1 cellular context compared by ENCODE assay signal in genomic region chr6:37822851-37823682, GRCh38.
TF ChIP-seq lines count a peak whose summit lies in the region.

No MANE protein-coding gene starts in this region.

TF ChIP-seq in HepG2, 621 proteins besides CTCF, POLR2A, EP300 and RAD21 (continued from another document):
- TF ChIP-seq, protein P1, sequence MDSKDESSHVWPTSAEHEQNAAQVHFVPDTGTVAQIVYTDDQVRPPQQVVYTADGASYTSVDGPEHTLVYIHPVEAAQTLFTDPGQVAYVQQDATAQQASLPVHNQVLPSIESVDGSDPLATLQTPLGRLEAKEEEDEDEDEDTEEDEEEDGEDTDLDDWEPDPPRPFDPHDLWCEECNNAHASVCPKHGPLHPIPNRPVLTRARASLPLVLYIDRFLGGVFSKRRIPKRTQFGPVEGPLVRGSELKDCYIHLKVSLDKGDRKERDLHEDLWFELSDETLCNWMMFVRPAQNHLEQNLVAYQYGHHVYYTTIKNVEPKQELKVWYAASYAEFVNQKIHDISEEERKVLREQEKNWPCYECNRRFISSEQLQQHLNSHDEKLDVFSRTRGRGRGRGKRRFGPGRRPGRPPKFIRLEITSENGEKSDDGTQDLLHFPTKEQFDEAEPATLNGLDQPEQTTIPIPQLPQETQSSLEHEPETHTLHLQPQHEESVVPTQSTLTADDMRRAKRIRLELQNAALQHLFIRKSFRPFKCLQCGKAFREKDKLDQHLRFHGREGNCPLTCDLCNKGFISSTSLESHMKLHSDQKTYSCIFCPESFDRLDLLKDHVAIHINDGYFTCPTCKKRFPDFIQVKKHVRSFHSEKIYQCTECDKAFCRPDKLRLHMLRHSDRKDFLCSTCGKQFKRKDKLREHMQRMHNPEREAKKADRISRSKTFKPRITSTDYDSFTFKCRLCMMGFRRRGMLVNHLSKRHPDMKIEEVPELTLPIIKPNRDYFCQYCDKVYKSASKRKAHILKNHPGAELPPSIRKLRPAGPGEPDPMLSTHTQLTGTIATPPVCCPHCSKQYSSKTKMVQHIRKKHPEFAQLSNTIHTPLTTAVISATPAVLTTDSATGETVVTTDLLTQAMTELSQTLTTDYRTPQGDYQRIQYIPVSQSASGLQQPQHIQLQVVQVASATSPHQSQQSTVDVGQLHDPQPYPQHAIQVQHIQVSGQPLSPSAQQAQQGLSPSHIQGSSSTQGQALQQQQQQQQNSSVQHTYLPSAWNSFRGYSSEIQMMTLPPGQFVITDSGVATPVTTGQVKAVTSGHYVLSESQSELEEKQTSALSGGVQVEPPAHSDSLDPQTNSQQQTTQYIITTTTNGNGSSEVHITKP (CRISPR knock-in tag; IDR thresholded peaks at IDR 0.05; ENCODE audit: low read depth): 0 out of 2 replicates have a peak, but pooled peaks have one; percentile 10
- TF ChIP-seq GATAD2A (CRISPR knock-in tag; IDR thresholded peaks at IDR 0.05): no peak
- TF ChIP-seq GATAD1 (CRISPR knock-in tag; IDR thresholded peaks at IDR 0.05): no peak
- TF ChIP-seq ZNF788 (CRISPR knock-in tag; IDR thresholded peaks at IDR 0.05; ENCODE audit: borderline replicate concordance): no peak
- TF ChIP-seq TBX2 (CRISPR knock-in tag; IDR thresholded peaks at IDR 0.05; ENCODE audit: borderline replicate concordance): 0 out of 2 replicates have a peak, but pooled peaks have one; percentile 18
- TF ChIP-seq, protein P2, sequence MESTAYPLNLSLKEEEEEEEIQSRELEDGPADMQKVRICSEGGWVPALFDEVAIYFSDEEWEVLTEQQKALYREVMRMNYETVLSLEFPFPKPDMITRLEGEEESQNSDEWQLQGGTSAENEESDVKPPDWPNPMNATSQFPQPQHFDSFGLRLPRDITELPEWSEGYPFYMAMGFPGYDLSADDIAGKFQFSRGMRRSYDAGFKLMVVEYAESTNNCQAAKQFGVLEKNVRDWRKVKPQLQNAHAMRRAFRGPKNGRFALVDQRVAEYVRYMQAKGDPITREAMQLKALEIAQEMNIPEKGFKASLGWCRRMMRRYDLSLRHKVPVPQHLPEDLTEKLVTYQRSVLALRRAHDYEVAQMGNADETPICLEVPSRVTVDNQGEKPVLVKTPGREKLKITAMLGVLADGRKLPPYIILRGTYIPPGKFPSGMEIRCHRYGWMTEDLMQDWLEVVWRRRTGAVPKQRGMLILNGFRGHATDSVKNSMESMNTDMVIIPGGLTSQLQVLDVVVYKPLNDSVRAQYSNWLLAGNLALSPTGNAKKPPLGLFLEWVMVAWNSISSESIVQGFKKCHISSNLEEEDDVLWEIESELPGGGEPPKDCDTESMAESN (CRISPR knock-in tag; conservative IDR thresholded peaks at IDR 0.05): no peak
- no peak for TF ChIP-seq ZNF3 (CRISPR knock-in tag; IDR thresholded peaks at IDR 0.05)
- peak; percentile 69 for TF ChIP-seq HNF4A (CRISPR knock-in tag; IDR thresholded peaks at IDR 0.05)
- TF ChIP-seq CSRNP1 (CRISPR knock-in tag; IDR thresholded peaks at IDR 0.05): no peak
- peak; percentile 47; the same call in 1 of the 2 replicates for TF ChIP-seq EHMT2 (IDR thresholded peaks at IDR 0.05; ENCODE audit: borderline replicate concordance, low read depth, low read length)
- TF ChIP-seq FUBP1 (CRISPR knock-in tag; IDR thresholded peaks at IDR 0.05; ENCODE audit: borderline replicate concordance): no peak
- TF ChIP-seq ASH2L (IDR thresholded peaks at IDR 0.05; ENCODE audit: insufficient read length, low read depth, low read length): peak; percentile 36
- TF ChIP-seq ZNF530 (CRISPR knock-in tag; IDR thresholded peaks at IDR 0.05; ENCODE audit: low read depth): no peak
- no peak for TF ChIP-seq ZNF546 (CRISPR knock-in tag; conservative IDR thresholded peaks at IDR 0.05)
- peak; percentile 69 for TF ChIP-seq HNF4G (IDR thresholded peaks at IDR 0.05; ENCODE audit: borderline replicate concordance, low read depth, low read length)
- TF ChIP-seq HNF4G (CRISPR knock-in tag; IDR thresholded peaks at IDR 0.05; ENCODE audit: borderline replicate concordance, low read depth): no peak
